Comparison of ENCODE assay signal across 21 cellular contexts in the genomic region with DNA sequence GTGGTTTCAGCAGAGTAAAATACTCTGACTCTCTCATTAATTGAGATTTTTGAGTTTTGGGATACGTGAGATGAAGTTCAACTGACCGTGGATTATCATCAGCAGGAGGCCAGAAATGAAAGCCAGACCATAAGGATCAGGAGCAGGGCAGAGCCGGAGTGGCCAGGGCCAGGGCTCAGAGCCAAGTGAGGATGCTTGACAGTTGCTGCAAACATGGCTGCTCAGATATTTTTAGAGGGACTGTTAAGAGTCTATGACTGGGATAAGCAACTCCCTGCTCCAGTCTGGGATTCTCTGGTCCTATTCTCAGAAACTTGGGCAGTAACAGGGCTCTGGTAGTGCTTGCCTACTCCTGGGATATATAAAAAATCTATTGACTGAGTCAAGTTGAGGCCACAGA. TPM values are rescaled to one million over a fixed set of nuclear protein-coding genes. Genes with fewer than 3 reads are reported as not detected.
"Had no signal": no experiment of that assay in that cellular context is flagged by ENCODE, and none has a peak within 500 bp of the region (broad histone marks: within the 10 kb centered on the region; RNA-seq: fewer than 3 reads in every experiment).

No MANE protein-coding gene starts in this region.

- H3K36me3 ChIP-seq: ascending aorta, esophagus squamous epithelium, pancreas, tibial nerve had no signal

- H3K9me3 ChIP-seq: ascending aorta, esophagus squamous epithelium, mucosa of descending colon, pancreas, tibial nerve had no signal

- ATAC-seq: activated naive CD8-positive, alpha-beta T cell treated with anti-CD3 and anti-CD28 coated beads, Interleukin-2, amount 50 U/mL, for 24 hours; activated T-cell treated with anti-CD3 and anti-CD28 coated beads, Interleukin-2, amount 50 U/mL, for 4 hours; effector memory CD8-positive, alpha-beta T cell; mucosa of descending colon; naive thymus-derived CD8-positive, alpha-beta T cell; pancreas had no signal

- H3K4me3 ChIP-seq: ascending aorta, esophagus squamous epithelium, mucosa of descending colon, pancreas, tibial nerve had no signal

- H3K4me1 ChIP-seq: ascending aorta, esophagus squamous epithelium, pancreas, tibial nerve had no signal

- H3K27ac ChIP-seq: ascending aorta, esophagus squamous epithelium, pancreas, tibial nerve had no signal

- FAIRE-seq: keratinocyte, pancreas, urothelium cell line had no signal

- DNase-seq: activated CD4-positive, alpha-beta T cell treated with anti-CD3 and anti-CD28 coated beads, Interleukin-2, amount 50 U/mL, for 1 hour; activated CD4-positive, CD25-positive, alpha-beta regulatory T cell treated with anti-CD3 and anti-CD28 coated beads, Interleukin-2, amount 50 U/mL, for 72 hours; activated CD8-positive, alpha-beta memory T cell treated with anti-CD3 and anti-CD28 coated beads, Interleukin-2, amount 50 U/mL, for 4 hours; activated effector memory CD4-positive, alpha-beta T cell treated with Interleukin-2 at 50 U/mL for 16 hours; activated naive CD4-positive, alpha-beta T cell treated with anti-CD3 and anti-CD28 coated beads, Interleukin-2, amount 10 ng/mL, durations not matched to agents 7 days and 5 days; activated naive CD8-positive, alpha-beta T cell treated with anti-CD3 and anti-CD28 coated beads, Interleukin-2, amount 50 U/mL, for 24 hours; activated T-cell treated with anti-CD3 and anti-CD28 coated beads, Interleukin-2, amount 50 U/mL, for 4 hours; effector memory CD8-positive, alpha-beta T cell; esophagus squamous epithelium; hippocampal formation; mucosa of descending colon; naive thymus-derived CD8-positive, alpha-beta T cell; pancreas; stimulated activated CD4-positive, alpha-beta T cell treated with anti-CD3 and anti-CD28 coated beads, Interleukin-2, amount 100 ng/mL, for 24 hours; stimulated activated naive CD4-positive, alpha-beta T cell treated with Interleukin-2 at 50 U/mL for 16 hours; T-helper 1 cell; T-helper 9 cell had no signal

- H3K27me3 ChIP-seq: ascending aorta, tibial nerve had no signal

RNA-seq across cellular contexts. Expression of a gene that starts 17.6 kb away (rescaled TPM):
- total RNA-seq: activated T-cell treated with anti-CD3 and anti-CD28 coated beads, Interleukin-2, amount 50 U/mL, for 4 hours; naive thymus-derived CD8-positive, alpha-beta T cell had no signal
- polyA plus RNA-seq: naive thymus-derived CD8-positive, alpha-beta T cell had no signal
